ENCODE assay signal across 1 cellular context in the genomic region with DNA sequence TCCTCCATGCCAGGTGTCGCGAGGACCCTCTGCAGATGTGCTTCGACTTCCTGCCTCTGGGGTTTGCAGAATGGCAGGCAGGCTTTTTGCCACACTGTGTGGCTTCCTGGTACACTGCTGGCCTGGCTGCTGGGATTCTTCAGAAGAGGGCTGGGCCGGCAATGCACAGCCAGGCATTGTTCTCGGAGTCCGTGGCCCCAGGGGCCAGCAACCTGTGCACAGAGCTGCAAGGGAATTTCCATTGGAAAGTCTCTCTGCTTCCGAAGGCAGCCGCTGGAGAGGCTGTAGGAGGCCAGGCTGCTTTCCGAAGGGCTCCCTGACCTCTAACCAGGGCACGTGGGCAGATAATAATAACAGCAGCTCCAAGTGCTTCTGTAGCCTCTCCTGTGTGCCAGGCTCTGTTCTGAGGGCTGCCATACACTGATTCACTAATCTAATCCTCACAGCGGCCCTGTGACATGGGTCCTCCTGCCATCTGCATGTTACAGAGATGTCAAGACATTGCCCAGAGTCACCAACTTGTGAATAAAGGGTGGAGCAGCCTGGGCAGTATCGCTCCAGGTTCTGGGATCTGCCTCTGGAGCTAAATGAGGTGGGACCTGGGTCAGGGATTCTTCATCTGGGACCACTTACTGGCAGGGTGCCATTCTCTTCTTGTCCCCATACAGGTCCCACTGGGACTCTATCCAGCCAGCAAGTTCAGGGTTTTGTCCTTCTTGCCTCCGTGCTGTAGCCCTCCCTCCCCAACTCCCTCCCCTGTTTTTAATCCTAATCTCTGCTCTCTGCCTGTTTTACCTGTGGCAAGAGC.
TF ChIP-seq lines count a peak whose summit lies in the region.

No MANE protein-coding gene starts in this region.

TF ChIP-seq in HepG2, 621 proteins besides CTCF, POLR2A, EP300 and RAD21 (continued from another document):
- TF ChIP-seq, protein P1, sequence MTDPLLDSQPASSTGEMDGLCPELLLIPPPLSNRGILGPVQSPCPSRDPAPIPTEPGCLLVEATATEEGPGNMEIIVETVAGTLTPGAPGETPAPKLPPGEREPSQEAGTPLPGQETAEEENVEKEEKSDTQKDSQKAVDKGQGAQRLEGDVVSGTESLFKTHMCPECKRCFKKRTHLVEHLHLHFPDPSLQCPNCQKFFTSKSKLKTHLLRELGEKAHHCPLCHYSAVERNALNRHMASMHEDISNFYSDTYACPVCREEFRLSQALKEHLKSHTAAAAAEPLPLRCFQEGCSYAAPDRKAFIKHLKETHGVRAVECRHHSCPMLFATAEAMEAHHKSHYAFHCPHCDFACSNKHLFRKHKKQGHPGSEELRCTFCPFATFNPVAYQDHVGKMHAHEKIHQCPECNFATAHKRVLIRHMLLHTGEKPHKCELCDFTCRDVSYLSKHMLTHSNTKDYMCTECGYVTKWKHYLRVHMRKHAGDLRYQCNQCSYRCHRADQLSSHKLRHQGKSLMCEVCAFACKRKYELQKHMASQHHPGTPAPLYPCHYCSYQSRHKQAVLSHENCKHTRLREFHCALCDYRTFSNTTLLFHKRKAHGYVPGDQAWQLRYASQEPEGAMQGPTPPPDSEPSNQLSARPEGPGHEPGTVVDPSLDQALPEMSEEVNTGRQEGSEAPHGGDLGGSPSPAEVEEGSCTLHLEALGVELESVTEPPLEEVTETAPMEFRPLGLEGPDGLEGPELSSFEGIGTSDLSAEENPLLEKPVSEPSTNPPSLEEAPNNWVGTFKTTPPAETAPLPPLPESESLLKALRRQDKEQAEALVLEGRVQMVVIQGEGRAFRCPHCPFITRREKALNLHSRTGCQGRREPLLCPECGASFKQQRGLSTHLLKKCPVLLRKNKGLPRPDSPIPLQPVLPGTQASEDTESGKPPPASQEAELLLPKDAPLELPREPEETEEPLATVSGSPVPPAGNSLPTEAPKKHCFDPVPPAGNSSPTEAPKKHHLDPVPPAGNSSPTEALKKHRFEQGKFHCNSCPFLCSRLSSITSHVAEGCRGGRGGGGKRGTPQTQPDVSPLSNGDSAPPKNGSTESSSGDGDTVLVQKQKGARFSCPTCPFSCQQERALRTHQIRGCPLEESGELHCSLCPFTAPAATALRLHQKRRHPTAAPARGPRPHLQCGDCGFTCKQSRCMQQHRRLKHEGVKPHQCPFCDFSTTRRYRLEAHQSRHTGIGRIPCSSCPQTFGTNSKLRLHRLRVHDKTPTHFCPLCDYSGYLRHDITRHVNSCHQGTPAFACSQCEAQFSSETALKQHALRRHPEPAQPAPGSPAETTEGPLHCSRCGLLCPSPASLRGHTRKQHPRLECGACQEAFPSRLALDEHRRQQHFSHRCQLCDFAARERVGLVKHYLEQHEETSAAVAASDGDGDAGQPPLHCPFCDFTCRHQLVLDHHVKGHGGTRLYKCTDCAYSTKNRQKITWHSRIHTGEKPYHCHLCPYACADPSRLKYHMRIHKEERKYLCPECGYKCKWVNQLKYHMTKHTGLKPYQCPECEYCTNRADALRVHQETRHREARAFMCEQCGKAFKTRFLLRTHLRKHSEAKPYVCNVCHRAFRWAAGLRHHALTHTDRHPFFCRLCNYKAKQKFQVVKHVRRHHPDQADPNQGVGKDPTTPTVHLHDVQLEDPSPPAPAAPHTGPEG (CRISPR knock-in tag; IDR thresholded peaks at IDR 0.05): no peak
- TF ChIP-seq ARID2 (CRISPR knock-in tag; IDR thresholded peaks at IDR 0.05; ENCODE audit: borderline replicate concordance) (no peak), HNRNPL (IDR thresholded peaks at IDR 0.05; ENCODE audit: low read depth, low read length) (0 out of 2 replicates have a peak, but pooled peaks have one; percentile 28), ZSCAN29 (CRISPR knock-in tag; conservative IDR thresholded peaks at IDR 0.05) (no peak), ZNF678 (CRISPR knock-in tag; IDR thresholded peaks at IDR 0.05) (no peak), HIVEP1 (CRISPR knock-in tag; IDR thresholded peaks at IDR 0.05) (no peak), SAFB2 (CRISPR knock-in tag; IDR thresholded peaks at IDR 0.05; ENCODE audit: borderline replicate concordance, low read depth) (no peak)
